In the genomic region with DNA sequence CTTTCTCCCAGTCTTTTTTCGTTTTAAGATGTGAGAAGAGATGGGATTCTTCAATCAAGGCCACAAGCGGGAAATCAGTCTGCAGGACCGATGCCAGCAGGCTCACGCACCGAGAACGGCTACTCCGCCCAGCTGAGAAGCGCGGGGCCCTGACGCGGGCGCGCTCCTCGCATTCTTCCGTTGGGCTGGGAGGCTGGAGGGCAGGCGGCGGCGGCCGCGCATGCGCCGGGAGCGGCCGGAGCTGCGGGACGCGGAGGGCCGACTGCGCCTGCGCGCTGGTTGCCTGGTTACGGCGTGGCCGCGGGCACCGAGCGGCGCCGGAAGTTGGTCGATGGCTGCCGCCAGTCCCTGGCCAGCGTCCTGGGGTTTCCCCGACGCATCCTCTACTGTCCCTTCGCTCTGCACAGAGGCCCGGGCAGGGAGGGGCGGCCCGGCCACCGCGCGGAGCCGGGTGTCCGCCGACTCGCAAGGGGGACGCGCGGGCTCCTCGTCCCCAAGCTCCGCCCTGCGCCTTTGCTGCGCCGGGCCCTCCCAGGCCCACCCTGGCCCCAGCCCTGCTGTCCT, we compare ENCODE assay signal across 1 cellular context.
TF ChIP-seq lines count a peak whose summit lies in the region.

No MANE protein-coding gene starts in this region.

TF ChIP-seq in HepG2, 621 proteins besides CTCF, POLR2A, EP300 and RAD21 (continued from another document and continues in another):
- TF ChIP-seq, protein P1, sequence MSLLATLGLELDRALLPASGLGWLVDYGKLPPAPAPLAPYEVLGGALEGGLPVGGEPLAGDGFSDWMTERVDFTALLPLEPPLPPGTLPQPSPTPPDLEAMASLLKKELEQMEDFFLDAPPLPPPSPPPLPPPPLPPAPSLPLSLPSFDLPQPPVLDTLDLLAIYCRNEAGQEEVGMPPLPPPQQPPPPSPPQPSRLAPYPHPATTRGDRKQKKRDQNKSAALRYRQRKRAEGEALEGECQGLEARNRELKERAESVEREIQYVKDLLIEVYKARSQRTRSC (CRISPR knock-in tag; IDR thresholded peaks at IDR 0.05; ENCODE audit: low read depth) = no peak
- no peak for TF ChIP-seq ZNF543 (CRISPR knock-in tag; IDR thresholded peaks at IDR 0.05)
- TF ChIP-seq, protein P2, sequence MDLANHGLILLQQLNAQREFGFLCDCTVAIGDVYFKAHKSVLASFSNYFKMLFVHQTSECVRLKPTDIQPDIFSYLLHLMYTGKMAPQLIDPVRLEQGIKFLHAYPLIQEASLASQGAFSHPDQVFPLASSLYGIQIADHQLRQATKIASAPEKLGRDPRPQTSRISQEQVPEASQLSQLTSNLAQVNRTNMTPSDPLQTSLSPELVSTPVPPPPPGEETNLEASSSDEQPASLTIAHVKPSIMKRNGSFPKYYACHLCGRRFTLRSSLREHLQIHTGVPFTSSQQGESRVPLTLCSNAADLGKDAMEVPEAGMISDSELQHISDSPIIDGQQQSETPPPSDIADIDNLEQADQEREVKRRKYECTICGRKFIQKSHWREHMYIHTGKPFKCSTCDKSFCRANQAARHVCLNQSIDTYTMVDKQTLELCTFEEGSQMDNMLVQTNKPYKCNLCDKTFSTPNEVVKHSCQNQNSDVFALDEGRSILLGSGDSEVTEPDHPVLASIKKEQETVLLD (CRISPR knock-in tag; IDR thresholded peaks at IDR 0.05; ENCODE audit: low read depth) = no peak
- TF ChIP-seq, protein P3, sequence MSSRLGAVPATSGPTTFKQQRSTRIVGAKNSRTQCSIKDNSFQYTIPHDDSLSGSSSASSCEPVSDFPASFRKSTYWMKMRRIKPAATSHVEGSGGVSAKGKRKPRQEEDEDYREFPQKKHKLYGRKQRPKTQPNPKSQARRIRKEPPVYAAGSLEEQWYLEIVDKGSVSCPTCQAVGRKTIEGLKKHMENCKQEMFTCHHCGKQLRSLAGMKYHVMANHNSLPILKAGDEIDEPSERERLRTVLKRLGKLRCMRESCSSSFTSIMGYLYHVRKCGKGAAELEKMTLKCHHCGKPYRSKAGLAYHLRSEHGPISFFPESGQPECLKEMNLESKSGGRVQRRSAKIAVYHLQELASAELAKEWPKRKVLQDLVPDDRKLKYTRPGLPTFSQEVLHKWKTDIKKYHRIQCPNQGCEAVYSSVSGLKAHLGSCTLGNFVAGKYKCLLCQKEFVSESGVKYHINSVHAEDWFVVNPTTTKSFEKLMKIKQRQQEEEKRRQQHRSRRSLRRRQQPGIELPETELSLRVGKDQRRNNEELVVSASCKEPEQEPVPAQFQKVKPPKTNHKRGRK (CRISPR knock-in tag; IDR thresholded peaks at IDR 0.05) = no peak
- no peak for TF ChIP-seq BHLHE40 (IDR thresholded peaks at IDR 0.05; ENCODE audit: low read length)
- TF ChIP-seq, protein P4, sequence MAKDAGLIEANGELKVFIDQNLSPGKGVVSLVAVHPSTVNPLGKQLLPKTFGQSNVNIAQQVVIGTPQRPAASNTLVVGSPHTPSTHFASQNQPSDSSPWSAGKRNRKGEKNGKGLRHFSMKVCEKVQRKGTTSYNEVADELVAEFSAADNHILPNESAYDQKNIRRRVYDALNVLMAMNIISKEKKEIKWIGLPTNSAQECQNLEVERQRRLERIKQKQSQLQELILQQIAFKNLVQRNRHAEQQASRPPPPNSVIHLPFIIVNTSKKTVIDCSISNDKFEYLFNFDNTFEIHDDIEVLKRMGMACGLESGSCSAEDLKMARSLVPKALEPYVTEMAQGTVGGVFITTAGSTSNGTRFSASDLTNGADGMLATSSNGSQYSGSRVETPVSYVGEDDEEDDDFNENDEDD (CRISPR knock-in tag; IDR thresholded peaks at IDR 0.05; ENCODE audit: borderline replicate concordance) = peak; percentile 40; the same call in 1 of the 2 replicates
- no peak; the same call in 1 of the 2 replicates for TF ChIP-seq NR2F2 (IDR thresholded peaks at IDR 0.05; ENCODE audit: borderline replicate concordance, low read depth)
- TF ChIP-seq ZNF121 (CRISPR knock-in tag; IDR thresholded peaks at IDR 0.05) = no peak
- TF ChIP-seq NCOR1 (IDR thresholded peaks at IDR 0.05; ENCODE audit: borderline replicate concordance, low read length) = no peak
- TF ChIP-seq, protein P5, sequence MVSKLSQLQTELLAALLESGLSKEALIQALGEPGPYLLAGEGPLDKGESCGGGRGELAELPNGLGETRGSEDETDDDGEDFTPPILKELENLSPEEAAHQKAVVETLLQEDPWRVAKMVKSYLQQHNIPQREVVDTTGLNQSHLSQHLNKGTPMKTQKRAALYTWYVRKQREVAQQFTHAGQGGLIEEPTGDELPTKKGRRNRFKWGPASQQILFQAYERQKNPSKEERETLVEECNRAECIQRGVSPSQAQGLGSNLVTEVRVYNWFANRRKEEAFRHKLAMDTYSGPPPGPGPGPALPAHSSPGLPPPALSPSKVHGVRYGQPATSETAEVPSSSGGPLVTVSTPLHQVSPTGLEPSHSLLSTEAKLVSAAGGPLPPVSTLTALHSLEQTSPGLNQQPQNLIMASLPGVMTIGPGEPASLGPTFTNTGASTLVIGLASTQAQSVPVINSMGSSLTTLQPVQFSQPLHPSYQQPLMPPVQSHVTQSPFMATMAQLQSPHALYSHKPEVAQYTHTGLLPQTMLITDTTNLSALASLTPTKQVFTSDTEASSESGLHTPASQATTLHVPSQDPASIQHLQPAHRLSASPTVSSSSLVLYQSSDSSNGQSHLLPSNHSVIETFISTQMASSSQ (IDR thresholded peaks at IDR 0.05; ENCODE audit: low read depth) = no peak
- TF ChIP-seq, protein P5 (CRISPR knock-in tag; IDR thresholded peaks at IDR 0.05; ENCODE audit: borderline replicate concordance) = no peak
- TF ChIP-seq ZZZ3 (CRISPR knock-in tag; IDR thresholded peaks at IDR 0.05; ENCODE audit: borderline replicate concordance) = no peak
- TF ChIP-seq DNMT3B (CRISPR knock-in tag; conservative IDR thresholded peaks at IDR 0.05) = no peak
- TF ChIP-seq ZNF33B (CRISPR knock-in tag; IDR thresholded peaks at IDR 0.05) = no peak
- TF ChIP-seq FOXC1 (CRISPR knock-in tag; IDR thresholded peaks at IDR 0.05; ENCODE audit: borderline replicate concordance) = peak; percentile 58; the same call in 1 of the 2 replicates
- TF ChIP-seq, protein P6, sequence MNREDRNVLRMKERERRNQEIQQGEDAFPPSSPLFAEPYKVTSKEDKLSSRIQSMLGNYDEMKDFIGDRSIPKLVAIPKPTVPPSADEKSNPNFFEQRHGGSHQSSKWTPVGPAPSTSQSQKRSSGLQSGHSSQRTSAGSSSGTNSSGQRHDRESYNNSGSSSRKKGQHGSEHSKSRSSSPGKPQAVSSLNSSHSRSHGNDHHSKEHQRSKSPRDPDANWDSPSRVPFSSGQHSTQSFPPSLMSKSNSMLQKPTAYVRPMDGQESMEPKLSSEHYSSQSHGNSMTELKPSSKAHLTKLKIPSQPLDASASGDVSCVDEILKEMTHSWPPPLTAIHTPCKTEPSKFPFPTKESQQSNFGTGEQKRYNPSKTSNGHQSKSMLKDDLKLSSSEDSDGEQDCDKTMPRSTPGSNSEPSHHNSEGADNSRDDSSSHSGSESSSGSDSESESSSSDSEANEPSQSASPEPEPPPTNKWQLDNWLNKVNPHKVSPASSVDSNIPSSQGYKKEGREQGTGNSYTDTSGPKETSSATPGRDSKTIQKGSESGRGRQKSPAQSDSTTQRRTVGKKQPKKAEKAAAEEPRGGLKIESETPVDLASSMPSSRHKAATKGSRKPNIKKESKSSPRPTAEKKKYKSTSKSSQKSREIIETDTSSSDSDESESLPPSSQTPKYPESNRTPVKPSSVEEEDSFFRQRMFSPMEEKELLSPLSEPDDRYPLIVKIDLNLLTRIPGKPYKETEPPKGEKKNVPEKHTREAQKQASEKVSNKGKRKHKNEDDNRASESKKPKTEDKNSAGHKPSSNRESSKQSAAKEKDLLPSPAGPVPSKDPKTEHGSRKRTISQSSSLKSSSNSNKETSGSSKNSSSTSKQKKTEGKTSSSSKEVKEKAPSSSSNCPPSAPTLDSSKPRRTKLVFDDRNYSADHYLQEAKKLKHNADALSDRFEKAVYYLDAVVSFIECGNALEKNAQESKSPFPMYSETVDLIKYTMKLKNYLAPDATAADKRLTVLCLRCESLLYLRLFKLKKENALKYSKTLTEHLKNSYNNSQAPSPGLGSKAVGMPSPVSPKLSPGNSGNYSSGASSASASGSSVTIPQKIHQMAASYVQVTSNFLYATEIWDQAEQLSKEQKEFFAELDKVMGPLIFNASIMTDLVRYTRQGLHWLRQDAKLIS (CRISPR knock-in tag; IDR thresholded peaks at IDR 0.05) = no peak
- TF ChIP-seq, protein P7, sequence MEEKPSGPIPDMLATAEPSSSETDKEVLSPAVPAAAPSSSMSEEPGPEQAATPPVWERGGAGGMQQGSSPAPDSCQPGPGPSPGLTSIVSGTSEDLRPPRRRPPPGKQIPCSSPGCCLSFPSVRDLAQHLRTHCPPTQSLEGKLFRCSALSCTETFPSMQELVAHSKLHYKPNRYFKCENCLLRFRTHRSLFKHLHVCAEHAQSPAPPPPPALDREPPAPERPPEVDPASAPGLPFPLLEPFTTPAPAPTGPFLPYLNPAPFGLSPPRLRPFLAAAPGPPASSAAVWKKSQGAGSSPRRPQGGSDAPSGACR (CRISPR knock-in tag; IDR thresholded peaks at IDR 0.05) = no peak
- TF ChIP-seq, protein P8, sequence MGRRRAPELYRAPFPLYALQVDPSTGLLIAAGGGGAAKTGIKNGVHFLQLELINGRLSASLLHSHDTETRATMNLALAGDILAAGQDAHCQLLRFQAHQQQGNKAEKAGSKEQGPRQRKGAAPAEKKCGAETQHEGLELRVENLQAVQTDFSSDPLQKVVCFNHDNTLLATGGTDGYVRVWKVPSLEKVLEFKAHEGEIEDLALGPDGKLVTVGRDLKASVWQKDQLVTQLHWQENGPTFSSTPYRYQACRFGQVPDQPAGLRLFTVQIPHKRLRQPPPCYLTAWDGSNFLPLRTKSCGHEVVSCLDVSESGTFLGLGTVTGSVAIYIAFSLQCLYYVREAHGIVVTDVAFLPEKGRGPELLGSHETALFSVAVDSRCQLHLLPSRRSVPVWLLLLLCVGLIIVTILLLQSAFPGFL (CRISPR knock-in tag; IDR thresholded peaks at IDR 0.05) = no peak
- no peak for TF ChIP-seq ZNF670 (CRISPR knock-in tag; IDR thresholded peaks at IDR 0.05; ENCODE audit: borderline replicate concordance)
- no peak for TF ChIP-seq RELA (CRISPR knock-in tag; IDR thresholded peaks at IDR 0.05)
- TF ChIP-seq, protein P9, sequence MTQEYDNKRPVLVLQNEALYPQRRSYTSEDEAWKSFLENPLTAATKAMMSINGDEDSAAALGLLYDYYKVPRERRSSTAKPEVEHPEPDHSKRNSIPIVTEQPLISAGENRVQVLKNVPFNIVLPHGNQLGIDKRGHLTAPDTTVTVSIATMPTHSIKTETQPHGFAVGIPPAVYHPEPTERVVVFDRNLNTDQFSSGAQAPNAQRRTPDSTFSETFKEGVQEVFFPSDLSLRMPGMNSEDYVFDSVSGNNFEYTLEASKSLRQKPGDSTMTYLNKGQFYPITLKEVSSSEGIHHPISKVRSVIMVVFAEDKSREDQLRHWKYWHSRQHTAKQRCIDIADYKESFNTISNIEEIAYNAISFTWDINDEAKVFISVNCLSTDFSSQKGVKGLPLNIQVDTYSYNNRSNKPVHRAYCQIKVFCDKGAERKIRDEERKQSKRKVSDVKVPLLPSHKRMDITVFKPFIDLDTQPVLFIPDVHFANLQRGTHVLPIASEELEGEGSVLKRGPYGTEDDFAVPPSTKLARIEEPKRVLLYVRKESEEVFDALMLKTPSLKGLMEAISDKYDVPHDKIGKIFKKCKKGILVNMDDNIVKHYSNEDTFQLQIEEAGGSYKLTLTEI (CRISPR knock-in tag; conservative IDR thresholded peaks at IDR 0.05) = no peak
- TF ChIP-seq, protein P10, sequence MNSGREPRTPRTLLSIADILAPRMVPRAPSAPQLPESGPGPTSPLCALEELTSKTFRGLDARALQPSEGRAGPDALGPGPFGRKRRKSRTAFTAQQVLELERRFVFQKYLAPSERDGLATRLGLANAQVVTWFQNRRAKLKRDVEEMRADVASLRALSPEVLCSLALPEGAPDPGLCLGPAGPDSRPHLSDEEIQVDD (CRISPR knock-in tag; IDR thresholded peaks at IDR 0.05; ENCODE audit: borderline replicate concordance) = no peak
- no peak for TF ChIP-seq MTF1 (CRISPR knock-in tag; IDR thresholded peaks at IDR 0.05)
- TF ChIP-seq SNAI1 (CRISPR knock-in tag; IDR thresholded peaks at IDR 0.05; ENCODE audit: borderline replicate concordance) = no peak
- TF ChIP-seq ONECUT2 (CRISPR knock-in tag; IDR thresholded peaks at IDR 0.05) = no peak
- TF ChIP-seq JUN (CRISPR knock-in tag; IDR thresholded peaks at IDR 0.05) = no peak
- no peak for TF ChIP-seq RXRA (CRISPR knock-in tag; IDR thresholded peaks at IDR 0.05)
- TF ChIP-seq, protein P11, sequence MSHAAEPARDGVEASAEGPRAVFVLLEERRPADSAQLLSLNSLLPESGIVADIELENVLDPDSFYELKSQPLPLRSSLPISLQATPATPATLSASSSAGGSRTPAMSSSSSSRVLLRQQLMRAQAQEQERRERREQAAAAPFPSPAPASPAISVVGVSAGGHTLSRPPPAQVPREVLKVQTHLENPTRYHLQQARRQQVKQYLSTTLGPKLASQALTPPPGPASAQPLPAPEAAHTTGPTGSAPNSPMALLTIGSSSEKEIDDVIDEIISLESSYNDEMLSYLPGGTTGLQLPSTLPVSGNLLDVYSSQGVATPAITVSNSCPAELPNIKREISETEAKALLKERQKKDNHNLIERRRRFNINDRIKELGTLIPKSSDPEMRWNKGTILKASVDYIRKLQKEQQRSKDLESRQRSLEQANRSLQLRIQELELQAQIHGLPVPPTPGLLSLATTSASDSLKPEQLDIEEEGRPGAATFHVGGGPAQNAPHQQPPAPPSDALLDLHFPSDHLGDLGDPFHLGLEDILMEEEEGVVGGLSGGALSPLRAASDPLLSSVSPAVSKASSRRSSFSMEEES (CRISPR knock-in tag; IDR thresholded peaks at IDR 0.05) = no peak
- no peak for TF ChIP-seq ZFAT (CRISPR knock-in tag; conservative IDR thresholded peaks at IDR 0.05)
- TF ChIP-seq MEIS1 (CRISPR knock-in tag; IDR thresholded peaks at IDR 0.05; ENCODE audit: borderline replicate concordance) = no peak
- TF ChIP-seq, protein P12, sequence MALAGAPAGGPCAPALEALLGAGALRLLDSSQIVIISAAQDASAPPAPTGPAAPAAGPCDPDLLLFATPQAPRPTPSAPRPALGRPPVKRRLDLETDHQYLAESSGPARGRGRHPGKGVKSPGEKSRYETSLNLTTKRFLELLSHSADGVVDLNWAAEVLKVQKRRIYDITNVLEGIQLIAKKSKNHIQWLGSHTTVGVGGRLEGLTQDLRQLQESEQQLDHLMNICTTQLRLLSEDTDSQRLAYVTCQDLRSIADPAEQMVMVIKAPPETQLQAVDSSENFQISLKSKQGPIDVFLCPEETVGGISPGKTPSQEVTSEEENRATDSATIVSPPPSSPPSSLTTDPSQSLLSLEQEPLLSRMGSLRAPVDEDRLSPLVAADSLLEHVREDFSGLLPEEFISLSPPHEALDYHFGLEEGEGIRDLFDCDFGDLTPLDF (CRISPR knock-in tag; IDR thresholded peaks at IDR 0.05) = no peak
